In the genomic region with DNA sequence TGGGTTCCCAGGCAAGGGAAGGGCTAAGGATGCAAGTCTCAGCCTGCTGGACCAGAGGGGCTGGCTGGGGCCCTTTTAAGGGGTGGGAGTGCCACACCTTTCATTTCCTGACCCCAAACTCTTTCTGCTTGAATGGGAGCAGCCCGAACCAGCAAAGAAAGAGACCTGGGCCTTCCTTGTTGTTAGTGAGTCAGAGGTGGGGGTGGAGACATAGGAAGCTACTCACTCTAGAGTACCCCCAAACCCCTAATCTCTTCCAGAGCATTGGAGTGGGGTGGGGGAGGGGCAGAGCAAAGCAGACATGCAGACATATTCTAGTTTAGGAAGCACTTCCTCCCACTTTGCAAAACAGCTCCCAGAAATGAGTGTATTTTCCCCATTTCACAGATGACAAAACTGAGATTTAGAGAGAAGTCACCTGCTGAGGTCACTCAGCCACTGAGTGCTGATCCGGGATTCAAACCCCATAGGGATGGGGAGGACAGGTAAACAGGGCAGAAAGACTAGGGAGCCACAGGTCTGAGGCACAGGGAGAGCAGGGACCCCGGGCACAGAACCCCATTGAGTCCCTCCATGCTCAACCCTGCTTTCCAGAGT, we compare ENCODE assay signal across 11 cellular contexts. TPM values are rescaled to one million over a fixed set of nuclear protein-coding genes. Genes with fewer than 3 reads are reported as not detected.
DNase-seq lines count a peak whose midpoint lies in the region; ATAC-seq lines count a peak whose summit lies in the region.
"Had no signal": no experiment of that assay in that cellular context is flagged by ENCODE, and none has a peak within 500 bp of the region (broad histone marks: within the 10 kb centered on the region; RNA-seq: fewer than 3 reads in every experiment).

No MANE protein-coding gene starts in this region.

- no peaks in the 10 kb centered on the region for H3K9me3 ChIP-seq in CD4-positive, CD25-positive, alpha-beta regulatory T cell (ENCODE audit: control insufficient read depth in 2 of 2, low read length in 2 of 2)
- H3K9me3 ChIP-seq in GM23248 (ENCODE audit: low read depth) (no peaks in the 10 kb centered on the region), mesenchymal stem cell (ENCODE audit: control insufficient read depth, low read length) (no peaks in the 10 kb centered on the region)
- H3K9me3 ChIP-seq: breast epithelium had no signal

- peaks cover 0 to 1% (median 0%) of the 10 kb centered on the region in 7 donors for H3K9me3 Mint-ChIP-seq in CD4-positive, CD25-positive, alpha-beta regulatory T cell
- no peaks in the 10 kb centered on the region for H3K9me3 Mint-ChIP-seq in activated CD4-positive, alpha-beta memory T cell treated with anti-CD3 and anti-CD28 coated beads for 36 hours

- H3K9ac ChIP-seq in GM23248 (no peak overlapping the region), mesenchymal stem cell (ENCODE audit: low read length) (peak overlapping the region; percentile 22)

- H2BK12ac ChIP-seq in mesenchymal stem cell (ENCODE audit: low read length in 2 of 2), result no peak overlapping the region

- no peaks in the 10 kb centered on the region for H3K79me1 ChIP-seq in mesenchymal stem cell (replicated peaks; ENCODE audit: low read length, poor library complexity, severe bottlenecking)

- no peak overlapping the region for H2BK120ac ChIP-seq in mesenchymal stem cell (ENCODE audit: low read depth, low read length)

- no peak overlapping the region for H3K14ac ChIP-seq in mesenchymal stem cell (ENCODE audit: low read length in 2 of 2)

- H4K20me1 ChIP-seq in GM23248 (ENCODE audit: insufficient read depth), result no peaks in the 10 kb centered on the region

- H3F3A ChIP-seq in GM23248 (ENCODE audit: insufficient read depth), result no peaks in the 10 kb centered on the region

- H3K79me2 ChIP-seq in GM23248 (ENCODE audit: insufficient read depth), result no peaks in the 10 kb centered on the region

- H2AFZ ChIP-seq in GM23248 (peak overlapping the region; percentile 49; the same call in 1 of the 2 replicates), mesenchymal stem cell (ENCODE audit: low read depth, low read length) (no peak overlapping the region)

- peak in 1 of 2 donors; percentile 22 for ATAC-seq in CD4-positive, CD25-positive, alpha-beta regulatory T cell (ENCODE audit: low read depth in 2 of 2)
- ATAC-seq: sciatic nerve had no signal

- DNase-seq in CD4-positive, CD25-positive, alpha-beta regulatory T cell, result peak in 1 of 3 donors; percentile 53
- DNase-seq in GM23248 (no peak), mesenchymal stem cell (no peak), NCI-H1092 (lab: John Stamatoyannopoulos, UW) (no peak), HK-2 (ENCODE audit: unreplicated experiment) (no peak), activated gamma-delta T cell (lab: John Stamatoyannopoulos, UW) (no peak)
- peak; percentile 61 for DNase-seq in activated CD4-positive, alpha-beta memory T cell treated with anti-CD3 and anti-CD28 coated beads for 36 hours
- no peak for DNase-seq in activated effector memory CD4-positive, alpha-beta T cell treated with Interleukin-2 at 50 U/mL for 16 hours
- DNase-seq: NCI-H1048 had no signal

- H4K91ac ChIP-seq in mesenchymal stem cell (ENCODE audit: low read length), result peak overlapping the region; percentile 12

- H3K4me2 ChIP-seq in GM23248 (ENCODE audit: unreplicated experiment) (no peak overlapping the region), mesenchymal stem cell (ENCODE audit: low read length, poor library complexity, severe bottlenecking) (no peak overlapping the region)

- H3K27me3 Mint-ChIP-seq in CD4-positive, CD25-positive, alpha-beta regulatory T cell, result no peaks in the 10 kb centered on the region
- H3K27me3 Mint-ChIP-seq in activated CD4-positive, alpha-beta memory T cell treated with anti-CD3 and anti-CD28 coated beads for 36 hours, result no peaks in the 10 kb centered on the region

- no peaks in the 10 kb centered on the region for H3K36me3 ChIP-seq in CD4-positive, CD25-positive, alpha-beta regulatory T cell (ENCODE audit: control insufficient read depth, insufficient read depth, low read length)
- no peaks in the 10 kb centered on the region for H3K36me3 ChIP-seq in GM23248 (ENCODE audit: low read depth)
- H3K36me3 ChIP-seq in mesenchymal stem cell (ENCODE audit: control insufficient read depth in 1 of 2, insufficient read depth in 2 of 2, low read depth in 1 of 2, low read length in 2 of 2), result no peaks in the 10 kb centered on the region
- H3K36me3 ChIP-seq: breast epithelium had no signal

- POLR2A ChIA-PET in activated CD4-positive, alpha-beta memory T cell treated with anti-CD3 and anti-CD28 coated beads for 36 hours (lab: Charles Lee), result interaction anchor here (0.6 to 1.1 kb wide), 3 partner anchors 12 to 20 kb away, joined by 3 read pairs; a partner anchor contains a TSS

- H3K9me2 ChIP-seq in GM23248 (ENCODE audit: insufficient read depth), result no peaks in the 10 kb centered on the region

- peak overlapping the region; percentile 71 for H3K27ac ChIP-seq in CD4-positive, CD25-positive, alpha-beta regulatory T cell (ENCODE audit: insufficient read depth, low read length, poor library complexity, severe bottlenecking)
- no peak overlapping the region for H3K27ac ChIP-seq in GM23248
- H3K27ac ChIP-seq in mesenchymal stem cell (ENCODE audit: low read length, poor library complexity, severe bottlenecking), result no peak overlapping the region
- H3K27ac ChIP-seq: breast epithelium had no signal

- peak overlapping the region; percentile 21 to 85 (median 76) for H3K4me3 Mint-ChIP-seq in CD4-positive, CD25-positive, alpha-beta regulatory T cell
- peak overlapping the region; percentile 36 for H3K4me3 Mint-ChIP-seq in activated CD4-positive, alpha-beta memory T cell treated with anti-CD3 and anti-CD28 coated beads for 36 hours

- no peak overlapping the region for H2BK5ac ChIP-seq in mesenchymal stem cell (ENCODE audit: low read depth, low read length, poor library complexity, severe bottlenecking)

- in situ Hi-C loops in GM23248 (cut with MboI), result loop anchor here (25.0 kb wide), 1 partner anchor 366 kb away; a partner anchor contains a TSS

- peak overlapping the region; percentile 82 for H4K8ac ChIP-seq in mesenchymal stem cell (ENCODE audit: low read length)

- peaks cover 64% of the 10 kb centered on the region for H3K4me1 ChIP-seq in CD4-positive, CD25-positive, alpha-beta regulatory T cell (ENCODE audit: control insufficient read depth, insufficient read depth, low read length, poor library complexity, severe bottlenecking)
- H3K4me1 ChIP-seq in GM23248 (ENCODE audit: insufficient read depth) (peaks cover under 1% of the 10 kb centered on the region; the same call in 1 of the 2 replicates), mesenchymal stem cell (ENCODE audit: control insufficient read depth, insufficient read depth, low read depth, low read length) (peaks cover 7% of the 10 kb centered on the region)
- H3K4me1 ChIP-seq: breast epithelium had no signal

- H3K23ac ChIP-seq in mesenchymal stem cell (ENCODE audit: low read length in 2 of 2), result no peak overlapping the region

- peaks cover 2 to 78% (median 45%) of the 10 kb centered on the region in 4 donors for H3K4me1 Mint-ChIP-seq in CD4-positive, CD25-positive, alpha-beta regulatory T cell
- H3K4me1 Mint-ChIP-seq in activated CD4-positive, alpha-beta memory T cell treated with anti-CD3 and anti-CD28 coated beads for 36 hours (ENCODE audit: low read depth), result peaks cover 63% of the 10 kb centered on the region

- peak overlapping the region; percentile 96 to 98 (median 96) for H3K27ac Mint-ChIP-seq in CD4-positive, CD25-positive, alpha-beta regulatory T cell
- peak overlapping the region; percentile 78 for H3K27ac Mint-ChIP-seq in activated CD4-positive, alpha-beta memory T cell treated with anti-CD3 and anti-CD28 coated beads for 36 hours

- no peak overlapping the region for H2AK5ac ChIP-seq in mesenchymal stem cell (ENCODE audit: low read length, severe bottlenecking)

- 73 to 76% methylated on average over 3 of the region's 3 CpGs for WGBS in GM23248 (ENCODE audit: low coverage in 1 of 2, low lambda C conversion rate in 2 of 2, missing lambda C conversion rate in 2 of 2), 2 experiments
- 93% methylated on average over 3 of the region's 3 CpGs for WGBS in mesenchymal stem cell

- intact Hi-C loops in activated CD4-positive, alpha-beta memory T cell treated with anti-CD3 and anti-CD28 coated beads for 36 hours (cut with micrococcal nuclease), result loop anchor here (2.0 kb wide), 1 partner anchor 57 kb away; no protein-coding TSS in a partner anchor

- no peaks in the 10 kb centered on the region for H3K27me3 ChIP-seq in CD4-positive, CD25-positive, alpha-beta regulatory T cell (ENCODE audit: control insufficient read depth, insufficient read depth, low read length)
- H3K27me3 ChIP-seq in GM23248 (replicated peaks; ENCODE audit: insufficient read depth), result no peaks in the 10 kb centered on the region
- H3K27me3 ChIP-seq in mesenchymal stem cell (ENCODE audit: control insufficient read depth in 1 of 2, insufficient read depth in 1 of 2, low read length in 2 of 2), result peaks cover 0 to 7% of the 10 kb centered on the region in 2 experiments
- H3K27me3 ChIP-seq: breast epithelium had no signal

- peak overlapping the region; percentile 6 to 54 for H3K18ac ChIP-seq in mesenchymal stem cell (ENCODE audit: low read depth in 1 of 2, low read length in 2 of 2)

- no peak overlapping the region for H2BK15ac ChIP-seq in mesenchymal stem cell (ENCODE audit: low read depth, poor library complexity, severe bottlenecking)

- CTCF ChIA-PET in activated CD4-positive, alpha-beta memory T cell treated with anti-CD3 and anti-CD28 coated beads for 36 hours (lab: Charles Lee), result interaction anchor here (0.6 to 22.0 kb wide), 18 partner anchors 10 to 171 kb away, joined by 3 to 386 read pairs (median 8); a partner anchor contains a TSS

- peak overlapping the region; percentile 19 for H3K4me3 ChIP-seq in CD4-positive, CD25-positive, alpha-beta regulatory T cell (ENCODE audit: low read depth, low read length)
- H3K4me3 ChIP-seq in GM23248, result no peak overlapping the region
- H3K4me3 ChIP-seq in mesenchymal stem cell (ENCODE audit: insufficient read depth in 1 of 2, low read depth in 1 of 2, low read length in 2 of 2), result no peak overlapping the region
- H3K4me3 ChIP-seq: breast epithelium had no signal

- H3K4ac ChIP-seq in mesenchymal stem cell (ENCODE audit: low read depth in 1 of 2, low read length in 2 of 2), result peak overlapping the region in 1 of 2 experiments; percentile 41

- no peaks in the 10 kb centered on the region for H3K36me3 Mint-ChIP-seq in CD4-positive, CD25-positive, alpha-beta regulatory T cell
- no peaks in the 10 kb centered on the region for H3K36me3 Mint-ChIP-seq in activated CD4-positive, alpha-beta memory T cell treated with anti-CD3 and anti-CD28 coated beads for 36 hours

RNA-seq across cellular contexts. Expression of a gene that starts 6.0 kb away (rescaled TPM):
- total RNA-seq in CD4-positive, CD25-positive, alpha-beta regulatory T cell, result 140 TPM
- 100 to 1,000 TPM; 371 to 543 (median 391) TPM for polyA plus RNA-seq in CD4-positive, CD25-positive, alpha-beta regulatory T cell
- not detected in 2 replicates for total RNA-seq in GM23248 (2014; rRNA removed; shearing (Covaris generic))
- polyA plus RNA-seq in GM23248 (2016; fragmentation: Nextera tagmentation; extraction: Ambion mirVana), result 0.19 and 0.29 TPM in 2 replicates
- 10 to 100 TPM; 19.4 to 20.2 TPM for total RNA-seq in activated CD4-positive, alpha-beta memory T cell treated with anti-CD3 and anti-CD28 coated beads for 36 hours
- polyA plus RNA-seq in mesenchymal stem cell (2013, experiment 1 of 2), result 1.3 TPM
- 1.2 TPM for polyA plus RNA-seq in mesenchymal stem cell (2013, experiment 2 of 2)

RNA-seq across cellular contexts. Expression of a gene that starts 20.3 kb away (rescaled TPM):
- 29.4 TPM for total RNA-seq in CD4-positive, CD25-positive, alpha-beta regulatory T cell
- 10 to 100 TPM; 13.4 to 20.5 (median 14.0) TPM for polyA plus RNA-seq in CD4-positive, CD25-positive, alpha-beta regulatory T cell
- 27.9 and 31.2 TPM in 2 replicates for total RNA-seq in GM23248 (2014; rRNA removed; shearing (Covaris generic))
- polyA plus RNA-seq in GM23248 (2016; fragmentation: Nextera tagmentation; extraction: Ambion mirVana), result 18.0 and 19.4 TPM in 2 replicates
- 10 to 100 TPM; 38.1 to 39.7 TPM for total RNA-seq in activated CD4-positive, alpha-beta memory T cell treated with anti-CD3 and anti-CD28 coated beads for 36 hours
- 13.2 TPM for polyA plus RNA-seq in mesenchymal stem cell (2013, experiment 1 of 2)
- 12.8 TPM for polyA plus RNA-seq in mesenchymal stem cell (2013, experiment 2 of 2)

RNA-seq across cellular contexts. Expression of a gene that starts 51.0 kb away (rescaled TPM):
- total RNA-seq in CD4-positive, CD25-positive, alpha-beta regulatory T cell, result 0.47 TPM
- polyA plus RNA-seq in CD4-positive, CD25-positive, alpha-beta regulatory T cell, result 1 to 10 TPM in 1 of 4 donors, under 1 TPM in 3; 0.15 to 1.0 (median 0.32) TPM
- not detected in 2 replicates for total RNA-seq in GM23248 (2014; rRNA removed; shearing (Covaris generic))
- not detected in 2 replicates for polyA plus RNA-seq in GM23248 (2016; fragmentation: Nextera tagmentation; extraction: Ambion mirVana)
- total RNA-seq in activated CD4-positive, alpha-beta memory T cell treated with anti-CD3 and anti-CD28 coated beads for 36 hours, result under 1 TPM; 0.12 to 0.36 TPM
- polyA plus RNA-seq in mesenchymal stem cell (2013, experiment 1 of 2), result 0.03 TPM
- polyA plus RNA-seq in mesenchymal stem cell (2013, experiment 2 of 2), result 0.11 TPM

Comparison
In these comparisons a context has a peak if more than half of its experiments do, and no peak if none do; other contexts are left out.
1. RNA of a gene that starts 6.0 kb away (total RNA-seq): 140 TPM in CD4-positive, CD25-positive, alpha-beta regulatory T cell (single experiment) and 19.4 to 20.2 TPM in activated CD4-positive, alpha-beta memory T cell treated with anti-CD3 and anti-CD28 coated beads for 36 hours; not detected in GM23248; every median in the first group is over 10 times any median in the second.